ENCODE assay signal across 35 cellular contexts in genomic region chr4:58961283-58961682, GRCh38.
"Had no signal": no experiment of that assay in that cellular context is flagged by ENCODE, and none has a peak within 500 bp of the region (broad histone marks: within the 10 kb centered on the region; RNA-seq: fewer than 3 reads in every experiment).

No MANE protein-coding gene starts in this region.

- DNase-seq: Karpas-422, Kasumi-1, MG63, MM.1S, MV-4-11, NCI-H1048, NCI-H1092, NCI-H1092 treated with DMSO at 0.1 percent for 48 hours, NCI-H1105, NCI-H1105 treated with DMSO at 0.1 percent for 48 hours, NCI-H1417, NCI-H1417 treated with DMSO at 0.1 percent for 48 hours, NCI-H1436, NCI-H1436 treated with DMSO at 0.1 percent for 48 hours, NCI-H146, NCI-H1694, NCI-H1694 treated with DMSO at 0.1 percent for 48 hours, NCI-H187, NCI-H187 treated with DMSO at 0.1 percent for 48 hours, NCI-H1930, NCI-H2029, NCI-H2029 treated with DMSO at 0.1 percent for 48 hours, NCI-H2081, NCI-H2081 treated with DMSO at 0.1 percent for 48 hours, NCI-H2107, NCI-H2171, NCI-H2171 treated with DMSO at 0.1 percent for 48 hours, NCI-H2227 treated with DMSO at 0.1 percent for 48 hours, NCI-H226, NCI-H345, NCI-H446, NCI-H446 treated with DMSO at 0.1 percent for 48 hours, NCI-H510A, NCI-H510A treated with DMSO at 0.1 percent for 48 hours, NCI-H524 had no signal

- H3K36me3 ChIP-seq: MG63 had no signal

- H3K9me3 ChIP-seq: MG63 had no signal

- H3K27me3 ChIP-seq: MG63 had no signal

- H3K4me3 ChIP-seq: MG63 had no signal
